In genomic region chr22:19447388-19448075, GRCh38 we compare ENCODE assay signal across 1 cellular context.
A peak's percentile ranks its signal among the peaks of the same experiment; 100 is the strongest.
TF ChIP-seq lines count a peak whose summit lies in the region.

C22orf39 (minus strand) TSS chr22:19447711; CDS start chr22:19447688, 23 bp downstream.

TF ChIP-seq in K562, 482 proteins besides CTCF, POLR2A, EP300 and RAD21 (continued from another document and continues in another):
- peak in 1 of 2 experiments; percentile 1; a peak in 2 of 4 replicates for TF ChIP-seq SIX5 (IDR thresholded peaks at IDR 0.05; ENCODE audit: borderline replicate concordance in 1 of 2, insufficient read depth in 1 of 2, low read depth in 1 of 2, low read length in 2 of 2)
- peak; percentile 96 for TF ChIP-seq SMAD4 (CRISPR knock-in tag; conservative IDR thresholded peaks at IDR 0.05)
- TF ChIP-seq MAFK (IDR thresholded peaks at IDR 0.05; ENCODE audit: low read length), result peak; percentile 10
- no peak for TF ChIP-seq ZNF232 (CRISPR knock-in tag; IDR thresholded peaks at IDR 0.05)
- no peak for TF ChIP-seq NFE2 (IDR thresholded peaks at IDR 0.05; ENCODE audit: low read depth)
- no peak for TF ChIP-seq ZNF785 (CRISPR knock-in tag; IDR thresholded peaks at IDR 0.05)
- no peak for TF ChIP-seq LCOR (CRISPR knock-in tag; IDR thresholded peaks at IDR 0.05)
- TF ChIP-seq ZNF449 (CRISPR knock-in tag; IDR thresholded peaks at IDR 0.05), result 0 out of 2 replicates have a peak, but pooled peaks have one; percentile 4
- no peak for TF ChIP-seq PTTG1 (tag; IDR thresholded peaks at IDR 0.05; ENCODE audit: low read depth)
- TF ChIP-seq KLF10 (CRISPR knock-in tag; IDR thresholded peaks at IDR 0.05), result no peak
- no peak for TF ChIP-seq ZNF347 (CRISPR knock-in tag; IDR thresholded peaks at IDR 0.05; ENCODE audit: low read depth)
- peak; percentile 99 for TF ChIP-seq STAT6 (CRISPR knock-in tag; IDR thresholded peaks at IDR 0.05)
- no peak for TF ChIP-seq RERE (CRISPR knock-in tag; IDR thresholded peaks at IDR 0.05; ENCODE audit: borderline replicate concordance)
- no peak for TF ChIP-seq ZBTB2 (IDR thresholded peaks at IDR 0.05)
- TF ChIP-seq ZFP91 (CRISPR knock-in tag; IDR thresholded peaks at IDR 0.05), result no peak
- peak; percentile 37; the same call in 1 of the 2 replicates for TF ChIP-seq RUNX1 (IDR thresholded peaks at IDR 0.05; ENCODE audit: low read depth)
- TF ChIP-seq NELFE (IDR thresholded peaks at IDR 0.05; ENCODE audit: insufficient read depth, insufficient read length), result no peak
- TF ChIP-seq CREB5 (CRISPR knock-in tag; IDR thresholded peaks at IDR 0.05), result no peak
- TF ChIP-seq CAMTA2 (CRISPR knock-in tag; conservative IDR thresholded peaks at IDR 0.05), result peak; percentile 97
- TF ChIP-seq DACH1 (IDR thresholded peaks at IDR 0.05; ENCODE audit: partially characterized antibody), result peak; percentile 8
- TF ChIP-seq RBM34 (IDR thresholded peaks at IDR 0.05; ENCODE audit: borderline replicate concordance, insufficient read depth, low read length), result no peak
- TF ChIP-seq SMAD3 (CRISPR knock-in tag; conservative IDR thresholded peaks at IDR 0.05), result peak; percentile 61; the same call in 1 of the 2 replicates
- TF ChIP-seq ZNF121 (CRISPR knock-in tag; conservative IDR thresholded peaks at IDR 0.05), result no peak
- peak; percentile 97 for TF ChIP-seq PHF21A (IDR thresholded peaks at IDR 0.05; ENCODE audit: borderline replicate concordance, low read depth)
- TF ChIP-seq NR2C1 (IDR thresholded peaks at IDR 0.05), result no peak
- peak; percentile 54 for TF ChIP-seq NR2C1 (tag; IDR thresholded peaks at IDR 0.05)
- peak; percentile 83; the same call in 1 of the 2 replicates for TF ChIP-seq MTA1 (IDR thresholded peaks at IDR 0.05; ENCODE audit: borderline replicate concordance)
- peak; percentile 29 for TF ChIP-seq CHCHD3 (CRISPR knock-in tag; IDR thresholded peaks at IDR 0.05)
- TF ChIP-seq ZNF764 (CRISPR knock-in tag; IDR thresholded peaks at IDR 0.05; ENCODE audit: low read depth), result peak; percentile 86; the same call in 1 of the 2 replicates
- peak; percentile 80 for TF ChIP-seq ATF4 (CRISPR knock-in tag; IDR thresholded peaks at IDR 0.05)
- no peak for TF ChIP-seq MEF2A (IDR thresholded peaks at IDR 0.05; ENCODE audit: control insufficient read depth, low read depth, low read length)
- peak; percentile 91 for TF ChIP-seq ZNF699 (CRISPR knock-in tag; IDR thresholded peaks at IDR 0.05; ENCODE audit: insufficient replicate concordance)
- peak; percentile 97 for TF ChIP-seq MTA3 (IDR thresholded peaks at IDR 0.05; ENCODE audit: borderline replicate concordance)
- TF ChIP-seq RBM25 (IDR thresholded peaks at IDR 0.05; ENCODE audit: low read depth, low read length, severe bottlenecking), result peak; percentile 100
- peak; percentile 41 for TF ChIP-seq WHSC1 (IDR thresholded peaks at IDR 0.05; ENCODE audit: low read length)
- TF ChIP-seq NCOA2 (IDR thresholded peaks at IDR 0.05; ENCODE audit: partially characterized antibody in 2 of 2), result no peak
- no peak for TF ChIP-seq RBM15 (IDR thresholded peaks at IDR 0.05; ENCODE audit: insufficient read depth, low read length)
- peak; percentile 27; the same call in 1 of the 2 replicates for TF ChIP-seq CBFA2T3 (IDR thresholded peaks at IDR 0.05)
- TF ChIP-seq FOS (IDR thresholded peaks at IDR 0.05; ENCODE audit: extremely low read depth, insufficient read length), result peak; percentile 98
- peak; percentile 98 for TF ChIP-seq CXXC5 (CRISPR knock-in tag; IDR thresholded peaks at IDR 0.05)
- TF ChIP-seq RBM22 (IDR thresholded peaks at IDR 0.05; ENCODE audit: low read depth, low read length, poor library complexity, severe bottlenecking), result peak; percentile 81
- TF ChIP-seq ZNF586 (CRISPR knock-in tag; conservative IDR thresholded peaks at IDR 0.05), result no peak
- TF ChIP-seq GTF2B (IDR thresholded peaks at IDR 0.05; ENCODE audit: extremely low read depth, insufficient read length), result no peak
- no peak for TF ChIP-seq TAL1 (IDR thresholded peaks at IDR 0.05)
- TF ChIP-seq TOE1 (IDR thresholded peaks at IDR 0.05; ENCODE audit: borderline replicate concordance), result peak; percentile 97
- TF ChIP-seq TOE1 (CRISPR knock-in tag; IDR thresholded peaks at IDR 0.05; ENCODE audit: borderline replicate concordance, low read depth), result no peak
- TF ChIP-seq ETV1 (tag; conservative IDR thresholded peaks at IDR 0.05; ENCODE audit: low read depth), result no peak
- no peak; the same call in 1 of the 2 replicates for TF ChIP-seq ATF3 (IDR thresholded peaks at IDR 0.05)
- peak; percentile 97 for TF ChIP-seq ATF3 (CRISPR knock-in tag; conservative IDR thresholded peaks at IDR 0.05)
- peak; percentile 94 for TF ChIP-seq POLR2AphosphoS5 (IDR thresholded peaks at IDR 0.05; ENCODE audit: control insufficient read depth, insufficient read depth, low read depth, low read length)
- TF ChIP-seq KDM2B (CRISPR knock-in tag; IDR thresholded peaks at IDR 0.05), result peak; percentile 85
- no peak for TF ChIP-seq SREBF1 (IDR thresholded peaks at IDR 0.05; ENCODE audit: borderline replicate concordance, low read depth, low read length)
- no peak for TF ChIP-seq BRCA1 (IDR thresholded peaks at IDR 0.05)
- TF ChIP-seq BRCA1 (CRISPR knock-in tag; IDR thresholded peaks at IDR 0.05), result no peak
- peak; percentile 78 for TF ChIP-seq ESRRA (IDR thresholded peaks at IDR 0.05; ENCODE audit: borderline replicate concordance, low read depth)
- TF ChIP-seq MED1 (CRISPR knock-in tag; IDR thresholded peaks at IDR 0.05; ENCODE audit: borderline replicate concordance), result no peak
- no peak for TF ChIP-seq PYGO2 (tag; IDR thresholded peaks at IDR 0.05)
